ENCODE assay signal across 1 cellular context in genomic region chr1:67137307-67137753, GRCh38.
TF ChIP-seq lines count a peak whose summit lies in the region.

No MANE protein-coding gene starts in this region.

TF ChIP-seq in GM23338, 12 proteins besides CTCF, POLR2A, EP300 and RAD21 (continued from another document):
- TF ChIP-seq ZNF462 (CRISPR knock-in tag; IDR thresholded peaks at IDR 0.05) (no peak), STAT1 (IDR thresholded peaks at IDR 0.05; ENCODE audit: unreplicated experiment) (no peak), CREB1 (CRISPR knock-in tag; IDR thresholded peaks at IDR 0.05; ENCODE audit: low read depth) (no peak), ETS1 (IDR thresholded peaks at IDR 0.05) (no peak), ZNF331 (CRISPR knock-in tag; IDR thresholded peaks at IDR 0.05; ENCODE audit: low read depth) (no peak), REST (IDR thresholded peaks at IDR 0.05; ENCODE audit: unreplicated experiment) (no peak), JUNB (IDR thresholded peaks at IDR 0.05; ENCODE audit: unreplicated experiment) (no peak), EZH2 (IDR thresholded peaks at IDR 0.05; ENCODE audit: low read depth, unreplicated experiment) (no peak), ZNF114 (CRISPR knock-in tag; IDR thresholded peaks at IDR 0.05) (no peak), EZH2phosphoT487 (IDR thresholded peaks at IDR 0.05; ENCODE audit: unreplicated experiment) (no peak), NANOG (IDR thresholded peaks at IDR 0.05; ENCODE audit: borderline replicate concordance) (no peak)
